ENCODE assay signal across 33 cellular contexts in genomic region chr6:170454512-170455285, GRCh38.
A peak's percentile ranks its signal among the peaks of the same experiment; 100 is the strongest.
DNase-seq lines count a peak whose midpoint lies in the region; ATAC-seq and TF ChIP-seq lines count a peak whose summit lies in the region.
"Had no signal": no experiment of that assay in that cellular context is flagged by ENCODE, and none has a peak within 500 bp of the region (broad histone marks: within the 10 kb centered on the region; RNA-seq: fewer than 3 reads in every experiment).

No MANE protein-coding gene starts in this region.

- H4K91ac ChIP-seq in H9 (ENCODE audit: insufficient read length, low read depth, low read length): no peak overlapping the region

- H3K14ac ChIP-seq in H9 (ENCODE audit: insufficient read depth, low read length): no peak overlapping the region

- H3K56ac ChIP-seq in H9 (ENCODE audit: insufficient read length, low read depth, low read length): no peak overlapping the region

- H3K27ac ChIP-seq in DND-41 (ENCODE audit: low read length) (no peak overlapping the region), H9 (ENCODE audit: insufficient read length, low read depth, low read length) (no peak overlapping the region), neural progenitor cell (no peak overlapping the region)
- H3K27ac ChIP-seq: BLaER1 treated with 17β-estradiol and CSF1 and Interleukin-3, amounts not matched to agents 10 nM and 100 nM; breast epithelium; gastroesophageal sphincter; prostate gland had no signal

- H4K20me1 ChIP-seq in DND-41 (ENCODE audit: insufficient read depth, low read length) (no peaks in the 10 kb centered on the region), H9 (ENCODE audit: control insufficient read depth, insufficient read depth, insufficient read length) (no peaks in the 10 kb centered on the region), neural progenitor cell (ENCODE audit: low read depth) (no peaks in the 10 kb centered on the region)
- H4K20me1 ChIP-seq: BLaER1 treated with 17β-estradiol and CSF1 and Interleukin-3, amounts not matched to agents 10 nM and 100 nM had no signal

- H3K27ac Mint-ChIP-seq in H9 (no peak overlapping the region; a peak in 1 of 7 replicates), neural progenitor cell (peak overlapping the region; percentile 89)
- H3K27ac Mint-ChIP-seq: activated CD8-positive, alpha-beta T cell treated with anti-CD3 and anti-CD28 coated beads, Interleukin-2, amount 10 ng/mL, durations not matched to agents 7 days and 5 days; activated naive CD8-positive, alpha-beta T cell treated with anti-CD3 and anti-CD28 coated beads for 36 hours had no signal

- H2BK12ac ChIP-seq in H9 (ENCODE audit: insufficient read length, low read depth, low read length): no peak overlapping the region

- WGBS in H9 (ENCODE audit: extremely low coverage, insufficient read length, low lambda C conversion rate): no CpG with 5 or more reads among the region's 18 CpGs

- peaks cover 9% of the 10 kb centered on the region for H3K4me1 ChIP-seq in DND-41 (ENCODE audit: insufficient read depth, low read length)
- no peaks in the 10 kb centered on the region for H3K4me1 ChIP-seq in H9 (ENCODE audit: insufficient read depth, low read length)
- H3K4me1 ChIP-seq in neural progenitor cell: peaks cover 6% of the 10 kb centered on the region
- H3K4me1 ChIP-seq: breast epithelium, gastroesophageal sphincter, HAP-1, prostate gland had no signal

- no peak overlapping the region for H3K4ac ChIP-seq in H9 (ENCODE audit: low read depth, low read length)

- H4K5ac ChIP-seq in H9 (ENCODE audit: insufficient read length, low read depth, low read length): no peak overlapping the region

- H3K9ac ChIP-seq in DND-41 (ENCODE audit: low read depth, low read length) (no peak overlapping the region), H9 (ENCODE audit: extremely low read depth, insufficient read length, low read length) (no peak overlapping the region), neural progenitor cell (no peak overlapping the region)
- H3K9ac ChIP-seq: BLaER1 treated with 17β-estradiol and CSF1 and Interleukin-3, amounts not matched to agents 10 nM and 100 nM had no signal

- no peaks in the 10 kb centered on the region for H3F3A ChIP-seq in neural progenitor cell (ENCODE audit: low read depth)

- H3K4me3 Mint-ChIP-seq in H9: no peak overlapping the region
- no peak overlapping the region for H3K4me3 Mint-ChIP-seq in neural progenitor cell
- H3K4me3 Mint-ChIP-seq: activated CD8-positive, alpha-beta T cell treated with anti-CD3 and anti-CD28 coated beads, Interleukin-2, amount 10 ng/mL, durations not matched to agents 7 days and 5 days; activated naive CD8-positive, alpha-beta T cell treated with anti-CD3 and anti-CD28 coated beads for 36 hours had no signal

- peaks cover 4% of the 10 kb centered on the region for H3K27me3 ChIP-seq in DND-41 (ENCODE audit: insufficient read depth, low read length, poor library complexity)
- no peaks in the 10 kb centered on the region for H3K27me3 ChIP-seq in H9 (ENCODE audit: insufficient read depth, low read length)
- H3K27me3 ChIP-seq in neural progenitor cell: no peaks in the 10 kb centered on the region
- H3K27me3 ChIP-seq: BLaER1 treated with 17β-estradiol and CSF1 and Interleukin-3, amounts not matched to agents 10 nM and 100 nM; breast epithelium; MG63 had no signal

- H3K23me2 ChIP-seq in H9 (ENCODE audit: insufficient read length, low read depth, low read length, poor library complexity, severe bottlenecking): no peaks in the 10 kb centered on the region

- no peak overlapping the region for H2AFZ ChIP-seq in DND-41 (ENCODE audit: low read depth, low read length)
- no peak overlapping the region for H2AFZ ChIP-seq in H9 (ENCODE audit: low read length)
- H2AFZ ChIP-seq in neural progenitor cell (replicated peaks): peak overlapping the region; percentile 57

- no peak overlapping the region for H2BK15ac ChIP-seq in H9 (ENCODE audit: low read depth, low read length)

- no peaks in the 10 kb centered on the region for H3K9me3 ChIP-seq in DND-41 (ENCODE audit: insufficient read depth, low read length, severe bottlenecking)
- no peaks in the 10 kb centered on the region for H3K9me3 ChIP-seq in H9 (ENCODE audit: control insufficient read depth, low read depth, low read length)
- H3K9me3 ChIP-seq in neural progenitor cell (ENCODE audit: low read depth): no peaks in the 10 kb centered on the region
- H3K9me3 ChIP-seq: BLaER1 treated with 17β-estradiol and CSF1 and Interleukin-3, amounts not matched to agents 10 nM and 100 nM; breast epithelium; Caco-2; gastroesophageal sphincter; HAP-1; MG63; prostate gland had no signal

- no peak overlapping the region for H4K8ac ChIP-seq in H9 (replicated peaks; ENCODE audit: insufficient read length, low read depth, low read length)

- TF ChIP-seq CTCF in DND-41 (IDR thresholded peaks at IDR 0.05; ENCODE audit: borderline replicate concordance, extremely low read depth, low read length, poor library complexity, severe bottlenecking) (no peak), H9 (conservative IDR thresholded peaks at IDR 0.05) (no peak), neural progenitor cell (IDR thresholded peaks at IDR 0.05) (no peak)

- H3K9me3 Mint-ChIP-seq in H9 (peaks cover 0 to under 1% of the 10 kb centered on the region in 2 experiments; a peak in 2 of 5 replicates), neural progenitor cell (peaks cover 4% of the 10 kb centered on the region)
- H3K9me3 Mint-ChIP-seq: activated naive CD8-positive, alpha-beta T cell treated with anti-CD3 and anti-CD28 coated beads for 36 hours had no signal

- H3K23ac ChIP-seq in H9 (ENCODE audit: insufficient read length, low read depth, low read length): no peak overlapping the region

- no peak overlapping the region for H3K18ac ChIP-seq in H9 (ENCODE audit: insufficient read length, low read depth, low read length)

- H3T11ph ChIP-seq in H9 (ENCODE audit: low read length): no peak overlapping the region

- H3K79me2 ChIP-seq in DND-41 (ENCODE audit: insufficient read depth, low read length) (no peaks in the 10 kb centered on the region), H9 (ENCODE audit: insufficient read depth, low read length) (no peaks in the 10 kb centered on the region), neural progenitor cell (ENCODE audit: low read depth) (no peaks in the 10 kb centered on the region)

- no peaks in the 10 kb centered on the region for H3K36me3 Mint-ChIP-seq in H9 (ENCODE audit: insufficient read depth in 1 of 3, low read depth in 3 of 3)
- H3K36me3 Mint-ChIP-seq in neural progenitor cell: no peaks in the 10 kb centered on the region
- H3K36me3 Mint-ChIP-seq: activated naive CD8-positive, alpha-beta T cell treated with anti-CD3 and anti-CD28 coated beads for 36 hours had no signal

- H3K4me3 ChIP-seq in DND-41 (ENCODE audit: low read depth in 1 of 2, low read length in 2 of 2) (no peak overlapping the region), neural progenitor cell (no peak overlapping the region)
- H3K4me3 ChIP-seq: BLaER1 treated with 17β-estradiol and CSF1 and Interleukin-3, amounts not matched to agents 10 nM and 100 nM; breast epithelium; gastroesophageal sphincter; HAP-1; MG63; prostate gland had no signal

- H2BK20ac ChIP-seq in H9 (ENCODE audit: low read depth, low read length, poor library complexity, severe bottlenecking): no peak overlapping the region

- peaks cover 7 to 16% of the 10 kb centered on the region in 2 experiments for H3K4me1 Mint-ChIP-seq in H9
- H3K4me1 Mint-ChIP-seq in neural progenitor cell: peaks cover 33% of the 10 kb centered on the region

- H3K27me3 Mint-ChIP-seq in H9 (ENCODE audit: low read depth) (peaks cover 3% of the 10 kb centered on the region), neural progenitor cell (ENCODE audit: insufficient read depth, low read depth) (peaks cover under 1% of the 10 kb centered on the region)
- H3K27me3 Mint-ChIP-seq: activated naive CD8-positive, alpha-beta T cell treated with anti-CD3 and anti-CD28 coated beads for 36 hours had no signal

- DNase-seq in DND-41 (peak; percentile 27), H9 (no peak), RPMI7951 (ENCODE audit: low read depth) (peak; percentile 37), neural progenitor cell (ENCODE audit: low spot score) (no peak), EL (no peak)
- no peak for DNase-seq in activated CD8-positive, alpha-beta memory T cell treated with anti-CD3 and anti-CD28 coated beads for 24 hours
- DNase-seq: activated CD4-positive, alpha-beta T cell treated with anti-CD3 and anti-CD28 coated beads for 4 hours; activated CD8-positive, alpha-beta T cell treated with anti-CD3 and anti-CD28 coated beads, Interleukin-2, amount 10 ng/mL, durations not matched to agents 7 days and 5 days; activated effector memory CD4-positive, alpha-beta T cell treated with Interleukin-2 at 50 U/mL for 16 hours; activated naive CD8-positive, alpha-beta T cell treated with anti-CD3 and anti-CD28 coated beads for 36 hours; anterior cingulate cortex; Caco-2; DMS53; GF-D8; hypothalamus; KG1; mesendoderm; MG63; NCI-H2081; NCI-H774; SIG-M5; stimulated activated CD4-positive, alpha-beta T cell treated with anti-CD3 and anti-CD28 coated beads, Interleukin-12 subunit alpha, Interleukin-12 subunit beta, amount 100 ng/mL, for 4 hours; stimulated activated CD4-positive, alpha-beta T cell treated with anti-CD3 and anti-CD28 coated beads, Interleukin-2, amount 100 ng/mL, for 48 hours; SW 1271; trophoblast cell had no signal

- H2BK5ac ChIP-seq in H9 (ENCODE audit: insufficient read length, low read length): peak overlapping the region; percentile 20

- no peak overlapping the region for H2AK5ac ChIP-seq in H9 (ENCODE audit: insufficient read length, low read length)

- H2BK120ac ChIP-seq in H9 (ENCODE audit: low read depth, low read length, poor library complexity, severe bottlenecking): no peak overlapping the region

- peak; percentile 47 for ATAC-seq in DND-41 (ENCODE audit: insufficient read depth, low read depth)
- no peak for ATAC-seq in HG03280 (IDR thresholded peaks at IDR 0.05; ENCODE audit: unreplicated experiment)
- ATAC-seq: activated CD8-positive, alpha-beta T cell treated with anti-CD3 and anti-CD28 coated beads, Interleukin-2, amount 10 ng/mL, durations not matched to agents 7 days and 5 days; gastroesophageal sphincter; Panc1; sciatic nerve had no signal

- H3K36me3 ChIP-seq in DND-41 (ENCODE audit: insufficient read depth, low read length): no peaks in the 10 kb centered on the region
- no peaks in the 10 kb centered on the region for H3K36me3 ChIP-seq in neural progenitor cell
- H3K36me3 ChIP-seq: BLaER1 treated with 17β-estradiol and CSF1 and Interleukin-3, amounts not matched to agents 10 nM and 100 nM; breast epithelium; gastroesophageal sphincter; HAP-1; MG63; prostate gland had no signal

- H3K79me1 ChIP-seq in H9 (ENCODE audit: insufficient read depth, low read depth, low read length, poor library complexity, severe bottlenecking): no peaks in the 10 kb centered on the region

- H3K4me2 ChIP-seq in DND-41 (ENCODE audit: insufficient read depth, low read length) (no peak overlapping the region), H9 (ENCODE audit: insufficient read depth, insufficient read length, low read length) (no peak overlapping the region), neural progenitor cell (no peak overlapping the region)

Comparison
In these comparisons a context has a peak if more than half of its experiments do, and no peak if none do; other contexts are left out.
1. DNase-seq: peak in DND-41 (single experiment) and RPMI7951 (single experiment); none in H9 (single experiment), neural progenitor cell (single experiment), activated CD8-positive, alpha-beta memory T cell treated with anti-CD3 and anti-CD28 coated beads for 24 hours (single experiment) and EL (single experiment).